17 cellular contexts compared by ENCODE assay signal in genomic region chr1:196897158-196897828, GRCh38. TPM values are rescaled to one million over a fixed set of nuclear protein-coding genes. Genes with fewer than 3 reads are reported as not detected.
DNase-seq lines count a peak whose midpoint lies in the region; ATAC-seq, FAIRE-seq and TF ChIP-seq lines count a peak whose summit lies in the region.
"Had no signal": no experiment of that assay in that cellular context is flagged by ENCODE, and none has a peak within 500 bp of the region (broad histone marks: within the 10 kb centered on the region; RNA-seq: fewer than 3 reads in every experiment).

No MANE protein-coding gene starts in this region.

- H3K27me3 ChIP-seq in AG04450 (ENCODE audit: control insufficient read depth, insufficient read depth, low read length) = peaks cover 6% of the 10 kb centered on the region
- H3K27me3 ChIP-seq in dorsolateral prefrontal cortex = peaks cover 0 to 21% (median 0%) of the 10 kb centered on the region in 45 donors
- H3K27me3 ChIP-seq in HepG2 (ENCODE audit: control insufficient read depth in 1 of 2, insufficient read depth in 2 of 2, low read length in 2 of 2) = no peaks in the 10 kb centered on the region
- peaks cover 0 to 6% (median 0%) of the 10 kb centered on the region in 3 donors for H3K27me3 ChIP-seq in sigmoid colon

- DNase-seq in AG04450 (ENCODE audit: low read depth, low spot score) (no peak), NCI-H1105 (lab: John Stamatoyannopoulos, UW) (peak; percentile 20), dorsolateral prefrontal cortex (no peak), HepG2 (ENCODE audit: low spot score) (no peak), sigmoid colon (no peak), OCI-LY7 (ENCODE audit: low spot score) (no peak), MV-4-11 (lab: John Stamatoyannopoulos, UW) (no peak)
- no peak for DNase-seq in activated CD8-positive, alpha-beta memory T cell treated with anti-CD3 and anti-CD28 coated beads, Interleukin-2, amount 50 U/mL, for 48 hours
- DNase-seq: activated CD4-positive, alpha-beta T cell treated with anti-CD3 and anti-CD28 coated beads for 36 hours; erythroblast; HCEC 1CT; Karpas-422; NCI-H524; nucleus accumbens; stimulated activated CD4-positive, alpha-beta T cell treated with anti-CD3 and anti-CD28 coated beads, Interleukin-12 subunit alpha, Interleukin-12 subunit beta, amount 100 ng/mL, for 4 hours had no signal

- CTCF ChIA-PET in AG04450 (lab: Charles Lee) (interaction anchor here (1.2 kb wide), 1 partner anchor 749 kb away, joined by 3 read pairs; no protein-coding TSS in a partner anchor), HepG2 (lab: Yijun Ruan, JAX; ENCODE audit: low intra/inter-chr PET ratio, low total read pairs) (no interaction called here), OCI-LY7 (lab: Charles Lee; ENCODE audit: unreplicated experiment) (no interaction called here)

- in situ Hi-C loops in HepG2 (cut with HindIII; ENCODE audit: extremely low pct_ligation_motif_present, low pct_unique_long_range_greater_than_20kb) = no loop called here

- intact Hi-C loops in dorsolateral prefrontal cortex (cut with DNase I) = loop anchor here in 1 of 2 donors (5.0 kb wide), 1 partner anchor 205 kb away; no protein-coding TSS in a partner anchor
- intact Hi-C loops in HepG2 (cut with micrococcal nuclease; ENCODE audit: unreplicated experiment) = no loop called here
- intact Hi-C loops in sigmoid colon (cut with DNase I) = no loop called here
- intact Hi-C loops in OCI-LY7 (cut with micrococcal nuclease; ENCODE audit: unreplicated experiment) = no loop called here

- H2AFZ ChIP-seq in HepG2 (ENCODE audit: low read length) = no peak overlapping the region
- no peak overlapping the region for H2AFZ ChIP-seq in OCI-LY7 (ENCODE audit: low read length)

- H3K9me3 ChIP-seq in AG04450 (ENCODE audit: control insufficient read depth, insufficient read depth, low read length) = no peaks in the 10 kb centered on the region
- H3K9me3 ChIP-seq in HepG2 (ENCODE audit: low read length) = no peaks in the 10 kb centered on the region
- no peaks in the 10 kb centered on the region for H3K9me3 ChIP-seq in sigmoid colon
- H3K9me3 ChIP-seq in OCI-LY7 (ENCODE audit: low read length) = no peaks in the 10 kb centered on the region

- TF ChIP-seq POLR2A in HepG2 (IDR thresholded peaks at IDR 0.05; ENCODE audit: insufficient read depth in 1 of 2, low read depth in 2 of 2, low read length in 2 of 2) (no peak), sigmoid colon (IDR thresholded peaks at IDR 0.05) (no peak)

- H3K36me3 ChIP-seq in HepG2 (replicated peaks in 1 of 2; ENCODE audit: control insufficient read depth in 1 of 2, insufficient read depth in 2 of 2, low read length in 2 of 2) = no peaks in the 10 kb centered on the region
- H3K36me3 ChIP-seq in sigmoid colon = no peaks in the 10 kb centered on the region
- H3K36me3 ChIP-seq in OCI-LY7 (ENCODE audit: insufficient read depth, low read length) = no peaks in the 10 kb centered on the region

- TF ChIP-seq EP300 in HepG2 (IDR thresholded peaks at IDR 0.05; ENCODE audit: low read depth in 2 of 2, low read length in 2 of 2) (no peak), HepG2 (CRISPR knock-in tag; IDR thresholded peaks at IDR 0.05; ENCODE audit: borderline replicate concordance) (no peak), sigmoid colon (IDR thresholded peaks at IDR 0.05) (no peak)

- H3K27ac ChIP-seq in AG04450 (ENCODE audit: low read depth, low read length) = no peak overlapping the region
- no peak overlapping the region for H3K27ac ChIP-seq in dorsolateral prefrontal cortex
- no peak overlapping the region for H3K27ac ChIP-seq in HepG2 (ENCODE audit: extremely low read length, insufficient read depth, low read length)
- H3K27ac ChIP-seq in sigmoid colon = no peak overlapping the region
- no peak overlapping the region for H3K27ac ChIP-seq in OCI-LY7 (ENCODE audit: low read depth, low read length, poor library complexity, severe bottlenecking)

- 0 out of 2 replicates have a peak, but pooled peaks have one; percentile 6 for TF ChIP-seq CTCF in AG04450 (IDR thresholded peaks at IDR 0.05; ENCODE audit: low read depth, low read length)
- TF ChIP-seq CTCF in dorsolateral prefrontal cortex (IDR thresholded peaks at IDR 0.05 in 54 of 56, conservative IDR thresholded peaks at IDR 0.05 in 2 of 56; ENCODE audit: low read depth in 1 of 56, partially characterized antibody in 56 of 56) = peak in 1 of 56 donors; percentile 11
- TF ChIP-seq CTCF in HepG2 (CRISPR knock-in tag; IDR thresholded peaks at IDR 0.05) = no peak
- TF ChIP-seq CTCF in sigmoid colon (IDR thresholded peaks at IDR 0.05) = no peak
- no peak for TF ChIP-seq CTCF in OCI-LY7 (conservative IDR thresholded peaks at IDR 0.05; ENCODE audit: low read length)

- ATAC-seq in HepG2 = peak; percentile 34; the same call in 1 of the 3 replicates
- ATAC-seq: activated CD4-positive, alpha-beta T cell treated with anti-CD3 and anti-CD28 coated beads for 36 hours had no signal

- WGBS in HepG2 (ENCODE audit: low lambda C conversion rate) = 82% methylated on average over 16 of the region's 26 CpGs
- 23 to 26% methylated on average over 26 of the region's 26 CpGs for WGBS in sigmoid colon, 2 donors

- no peak for TF ChIP-seq RAD21 in HepG2 (CRISPR knock-in tag; IDR thresholded peaks at IDR 0.05)

- H4K20me1 ChIP-seq in HepG2 (ENCODE audit: insufficient read depth, low read length) = no peaks in the 10 kb centered on the region
- no peaks in the 10 kb centered on the region for H4K20me1 ChIP-seq in OCI-LY7 (ENCODE audit: insufficient read depth, low read length)

- H3K4me1 ChIP-seq in HepG2 (ENCODE audit: insufficient read depth, low read length) (no peaks in the 10 kb centered on the region), sigmoid colon (no peaks in the 10 kb centered on the region), OCI-LY7 (ENCODE audit: insufficient read depth, low read length, poor library complexity, severe bottlenecking) (no peaks in the 10 kb centered on the region)

- H3K9ac ChIP-seq in HepG2 (ENCODE audit: insufficient read depth, low read depth, low read length) = no peak overlapping the region

- no peaks in the 10 kb centered on the region for H3K79me2 ChIP-seq in HepG2 (ENCODE audit: insufficient read depth, low read length)
- no peaks in the 10 kb centered on the region for H3K79me2 ChIP-seq in OCI-LY7 (ENCODE audit: insufficient read depth, low read depth, low read length)

- no peak for FAIRE-seq in HepG2 (lab: Jason Lieb, UNC)

- POLR2A ChIA-PET in AG04450 (lab: Yijun Ruan, JAX) (no interaction called here), HepG2 (lab: Yijun Ruan, JAX) (no interaction called here), OCI-LY7 (lab: Charles Lee) (no interaction called here)

- H3K4me3 ChIP-seq in AG04450 (ENCODE audit: low read depth, low read length) = no peak overlapping the region
- peak overlapping the region in 51 of 59 donors; percentile 1 to 56 (median 38) for H3K4me3 ChIP-seq in dorsolateral prefrontal cortex
- H3K4me3 ChIP-seq in HepG2 (replicated peaks in 1 of 3; ENCODE audit: insufficient read depth in 1 of 3, low read depth in 2 of 3, low read length in 3 of 3) = no peak overlapping the region
- H3K4me3 ChIP-seq in sigmoid colon = no peak overlapping the region
- H3K4me3 ChIP-seq in OCI-LY7 (ENCODE audit: low read depth, low read length, poor library complexity, severe bottlenecking) = no peak overlapping the region

- no peak overlapping the region for H3K4me2 ChIP-seq in HepG2 (ENCODE audit: low read depth, low read length)
- no peak overlapping the region for H3K4me2 ChIP-seq in OCI-LY7 (ENCODE audit: low read length)

- no peaks in the 10 kb centered on the region for H3K9me2 ChIP-seq in OCI-LY7 (ENCODE audit: insufficient read depth, low read length)

- BruUV-seq in HepG2 (replicated peaks; lab: Mats Ljungman, UMichigan) (no TSS peak), OCI-LY7 (replicated peaks; lab: Mats Ljungman, UMichigan) (no TSS peak)

RNA-seq across cellular contexts. Expression of gene CFHR4, which starts 9.4 kb away (rescaled TPM):
- not detected in 2 replicates for polyA plus RNA-seq in AG04450 (2011; rRNA removed)
- polyA minus RNA-seq in AG04450 (2011; rRNA and poly(A)+ RNA removed) = not detected in 2 replicates
- total RNA-seq in dorsolateral prefrontal cortex = 1 to 10 TPM in 1 of 120 experiments, under 1 TPM in 25, not detected in 94; 0.21 to 1.8 (median 0.38) TPM
- total RNA-seq in HepG2 (2016; rRNA removed; fragmentation: Illumina TruSeq; extraction: Trizol) = not detected in 2 replicates
- not detected in 2 replicates for total RNA-seq in HepG2 (2016; cell fraction: cytosol; rRNA removed; fragmentation: Illumina TruSeq; extraction: Trizol; ENCODE audit: low read depth)
- total RNA-seq in HepG2 (2016; cell fraction: insoluble cytoplasmic fraction; rRNA removed; fragmentation: Illumina TruSeq; extraction: Trizol) = not detected in 2 replicates
- not detected in 2 replicates for total RNA-seq in HepG2 (2016; cell fraction: membrane; rRNA removed; fragmentation: Illumina TruSeq; extraction: Trizol)
- not detected in 2 replicates for total RNA-seq in HepG2 (2016; cell fraction: nucleus; rRNA removed; fragmentation: Illumina TruSeq; extraction: Trizol)
- not detected in 2 replicates for polyA plus RNA-seq in HepG2 (2011; rRNA removed)
- not detected in 2 replicates for polyA plus RNA-seq in HepG2 (2011; cell fraction: cytosol; rRNA removed)
- not detected in 2 replicates for polyA plus RNA-seq in HepG2 (2011; cell fraction: nucleus; rRNA removed)
- not detected in 2 replicates for polyA plus RNA-seq in HepG2 (2012)
- polyA plus RNA-seq in HepG2 (2016; cell fraction: cytosol; fragmentation: Illumina TruSeq; extraction: Trizol; ENCODE audit: low read depth) = not detected in 2 replicates
- polyA plus RNA-seq in HepG2 (2016; cell fraction: insoluble cytoplasmic fraction; fragmentation: Illumina TruSeq; extraction: Trizol; ENCODE audit: low read depth) = not detected in 2 replicates
- polyA plus RNA-seq in HepG2 (2016; cell fraction: membrane; fragmentation: Illumina TruSeq; extraction: Trizol; ENCODE audit: low read depth) = not detected in 2 replicates
- polyA plus RNA-seq in HepG2 (2016; cell fraction: nucleus; fragmentation: Illumina TruSeq; extraction: Trizol; ENCODE audit: insufficient read depth, low read depth) = not detected in 2 replicates
- not detected in 2 replicates for polyA minus RNA-seq in HepG2 (2011; rRNA and poly(A)+ RNA removed; ENCODE audit: low replicate concordance)
- polyA minus RNA-seq in HepG2 (2011; cell fraction: cytosol; rRNA and poly(A)+ RNA removed) = not detected in 2 replicates
- polyA minus RNA-seq in HepG2 (2011; cell fraction: nucleus; rRNA and poly(A)+ RNA removed) = not detected in 2 replicates
- total RNA-seq in sigmoid colon = not detected
- polyA plus RNA-seq in sigmoid colon = not detected
- not detected in 2 replicates for total RNA-seq in OCI-LY7 (2014; rRNA removed; shearing (Covaris generic))
- not detected in 2 replicates for total RNA-seq in OCI-LY7 (2022)
- total RNA-seq: activated CD4-positive, alpha-beta T cell treated with anti-CD3 and anti-CD28 coated beads for 36 hours; cerebellum; RPMI7951 had no signal

RNA-seq across cellular contexts. Expression of gene CFHR2, which starts 46.2 kb away (rescaled TPM):
- polyA plus RNA-seq in AG04450 (2011; rRNA removed) = not detected in 2 replicates
- not detected in 2 replicates for polyA minus RNA-seq in AG04450 (2011; rRNA and poly(A)+ RNA removed)
- total RNA-seq in dorsolateral prefrontal cortex = 1 to 10 TPM in 1 of 120 experiments, under 1 TPM in 11, not detected in 108; 0.51 to 1.6 (median 0.69) TPM
- not detected in 2 replicates for total RNA-seq in HepG2 (2016; rRNA removed; fragmentation: Illumina TruSeq; extraction: Trizol)
- not detected in 2 replicates for total RNA-seq in HepG2 (2016; cell fraction: cytosol; rRNA removed; fragmentation: Illumina TruSeq; extraction: Trizol; ENCODE audit: low read depth)
- not detected in 2 replicates for total RNA-seq in HepG2 (2016; cell fraction: insoluble cytoplasmic fraction; rRNA removed; fragmentation: Illumina TruSeq; extraction: Trizol)
- total RNA-seq in HepG2 (2016; cell fraction: membrane; rRNA removed; fragmentation: Illumina TruSeq; extraction: Trizol) = not detected in 2 replicates
- not detected in 2 replicates for total RNA-seq in HepG2 (2016; cell fraction: nucleus; rRNA removed; fragmentation: Illumina TruSeq; extraction: Trizol)
- 0.08 TPM in 1 of 2 replicates, not detected in the other for polyA plus RNA-seq in HepG2 (2011; rRNA removed)
- polyA plus RNA-seq in HepG2 (2011; cell fraction: cytosol; rRNA removed) = not detected in 2 replicates
- polyA plus RNA-seq in HepG2 (2011; cell fraction: nucleus; rRNA removed) = not detected in 2 replicates
- polyA plus RNA-seq in HepG2 (2012) = not detected in 2 replicates
- polyA plus RNA-seq in HepG2 (2016; cell fraction: cytosol; fragmentation: Illumina TruSeq; extraction: Trizol; ENCODE audit: low read depth) = not detected in 2 replicates
- not detected in 2 replicates for polyA plus RNA-seq in HepG2 (2016; cell fraction: insoluble cytoplasmic fraction; fragmentation: Illumina TruSeq; extraction: Trizol; ENCODE audit: low read depth)
- polyA plus RNA-seq in HepG2 (2016; cell fraction: membrane; fragmentation: Illumina TruSeq; extraction: Trizol; ENCODE audit: low read depth) = not detected in 2 replicates
- not detected in 2 replicates for polyA plus RNA-seq in HepG2 (2016; cell fraction: nucleus; fragmentation: Illumina TruSeq; extraction: Trizol; ENCODE audit: insufficient read depth, low read depth)
- not detected in 2 replicates for polyA minus RNA-seq in HepG2 (2011; rRNA and poly(A)+ RNA removed; ENCODE audit: low replicate concordance)
- not detected in 2 replicates for polyA minus RNA-seq in HepG2 (2011; cell fraction: cytosol; rRNA and poly(A)+ RNA removed)
- polyA minus RNA-seq in HepG2 (2011; cell fraction: nucleus; rRNA and poly(A)+ RNA removed) = not detected in 2 replicates
- not detected for total RNA-seq in sigmoid colon
- not detected for polyA plus RNA-seq in sigmoid colon
- not detected in 2 replicates for total RNA-seq in OCI-LY7 (2014; rRNA removed; shearing (Covaris generic))
- total RNA-seq in OCI-LY7 (2022) = not detected in 2 replicates
- total RNA-seq: activated CD4-positive, alpha-beta T cell treated with anti-CD3 and anti-CD28 coated beads for 36 hours; cerebellum; RPMI7951 had no signal

Comparison
In these comparisons a context has a peak if more than half of its experiments do, and no peak if none do; other contexts are left out.
1. H3K4me3 ChIP-seq: peak in dorsolateral prefrontal cortex (51 of 59); none in AG04450 (single experiment), HepG2 (0 of 3), sigmoid colon (0 of 4) and OCI-LY7 (single experiment).